19 cellular contexts compared by ENCODE assay signal in the genomic region with DNA sequence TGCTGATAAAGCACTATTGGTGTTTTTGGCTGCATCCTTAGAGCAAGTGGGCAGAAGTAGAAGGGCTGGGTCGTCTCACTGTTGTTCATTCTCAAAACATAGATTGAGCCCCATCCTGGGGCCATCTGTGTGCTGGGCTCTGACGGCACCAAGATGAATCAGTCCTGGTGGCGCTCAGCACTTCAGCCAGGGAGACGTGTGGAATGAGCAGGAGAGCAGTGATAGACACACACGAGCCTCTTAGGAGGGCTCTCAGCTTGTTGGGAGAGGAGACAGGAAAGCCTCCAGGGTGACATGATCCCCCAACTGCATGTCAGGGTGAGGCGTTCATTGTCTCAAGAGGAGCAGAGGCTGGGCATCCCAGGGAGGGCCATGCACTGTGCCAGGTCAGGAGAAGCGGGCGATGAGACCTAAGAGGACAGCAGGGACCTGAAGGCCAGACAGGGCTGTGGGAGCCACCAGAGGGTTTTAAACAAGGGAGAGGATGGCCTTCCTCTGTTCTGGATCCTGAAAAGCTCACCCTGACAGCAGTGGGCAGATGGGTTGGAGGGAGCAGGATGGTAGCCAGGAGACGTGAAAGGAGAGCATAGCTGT.
"Had no signal": no experiment of that assay in that cellular context is flagged by ENCODE, and none has a peak within 500 bp of the region (broad histone marks: within the 10 kb centered on the region; RNA-seq: fewer than 3 reads in every experiment).

No MANE protein-coding gene starts in this region.

- H3K9me3 ChIP-seq: prostate gland, right lobe of liver, testis had no signal

- H3K27ac ChIP-seq: prostate gland, right lobe of liver, testis had no signal

- H3K27me3 ChIP-seq: right lobe of liver, testis had no signal

- H3K4me3 Mint-ChIP-seq: activated CD4-positive, alpha-beta T cell treated with anti-CD3 and anti-CD28 coated beads, Interleukin-2, amount 10 ng/mL, durations not matched to agents 24 days and 14 days; activated CD8-positive, alpha-beta T cell treated with anti-CD3 and anti-CD28 coated beads, Interleukin-2, amount 10 ng/mL, durations not matched to agents 7 days and 5 days; memory B cell; natural killer cell; WTC11 had no signal

- H3K36me3 Mint-ChIP-seq: activated naive CD4-positive, alpha-beta T cell treated with anti-CD3 and anti-CD28 coated beads, Interleukin-2, amount 50 U/mL, for 72 hours; memory B cell; natural killer cell had no signal

- ATAC-seq: activated CD8-positive, alpha-beta T cell treated with anti-CD3 and anti-CD28 coated beads, Interleukin-2, amount 10 ng/mL, durations not matched to agents 7 days and 5 days; activated naive CD4-positive, alpha-beta T cell treated with anti-CD3 and anti-CD28 coated beads, Interleukin-2, amount 50 U/mL, for 72 hours; natural killer cell; right lobe of liver; stimulated activated naive CD8-positive, alpha-beta T cell treated with anti-CD3 and anti-CD28 coated beads, Interleukin-15, Interleukin-2, amounts not matched to agents 100 U/mL and 50 U/mL, for 24 hours; WTC11 had no signal

- H3K27ac Mint-ChIP-seq: activated CD4-positive, alpha-beta T cell treated with anti-CD3 and anti-CD28 coated beads, Interleukin-2, amount 10 ng/mL, durations not matched to agents 24 days and 14 days; activated CD8-positive, alpha-beta T cell treated with anti-CD3 and anti-CD28 coated beads, Interleukin-2, amount 10 ng/mL, durations not matched to agents 7 days and 5 days; memory B cell; natural killer cell had no signal

- H3K4me1 Mint-ChIP-seq: activated CD4-positive, alpha-beta T cell treated with anti-CD3 and anti-CD28 coated beads, Interleukin-2, amount 10 ng/mL, durations not matched to agents 24 days and 14 days; memory B cell; natural killer cell had no signal

- DNase-seq: activated CD4-positive, alpha-beta T cell treated with anti-CD3 and anti-CD28 coated beads, Interleukin-2, amount 10 ng/mL, durations not matched to agents 24 days and 14 days; activated CD8-positive, alpha-beta memory T cell treated with anti-CD3 and anti-CD28 coated beads, Interleukin-2, amount 50 U/mL, for 4 hours; activated CD8-positive, alpha-beta T cell treated with anti-CD3 and anti-CD28 coated beads, Interleukin-2, amount 10 ng/mL, durations not matched to agents 7 days and 5 days; activated gamma-delta T cell; activated T-cell treated with anti-CD3 and anti-CD28 coated beads, Interleukin-2, amount 50 U/mL, for 48 hours; amygdala; natural killer cell; occipital lobe; stimulated activated CD4-positive, alpha-beta T cell treated with anti-CD3 and anti-CD28 coated beads, Interleukin-4, amount 100 ng/mL, for 4 hours; stimulated activated CD8-positive, alpha-beta memory T cell treated with anti-CD3 and anti-CD28 coated beads, Interleukin-4, amount 100 ng/mL, for 48 hours; stimulated activated naive CD8-positive, alpha-beta T cell treated with anti-CD3 and anti-CD28 coated beads, Interleukin-15, Interleukin-2, amounts not matched to agents 100 U/mL and 50 U/mL, for 24 hours; SW 1271; testis had no signal

- H3K4me2 ChIP-seq: smooth muscle cell had no signal

- H3K27me3 Mint-ChIP-seq: activated CD4-positive, alpha-beta T cell treated with anti-CD3 and anti-CD28 coated beads, Interleukin-2, amount 10 ng/mL, durations not matched to agents 24 days and 14 days had no signal

- H3K9me3 Mint-ChIP-seq: activated CD4-positive, alpha-beta T cell treated with anti-CD3 and anti-CD28 coated beads, Interleukin-2, amount 10 ng/mL, durations not matched to agents 24 days and 14 days; activated naive CD4-positive, alpha-beta T cell treated with anti-CD3 and anti-CD28 coated beads, Interleukin-2, amount 50 U/mL, for 72 hours; memory B cell; natural killer cell; WTC11 had no signal

- H3K4me3 ChIP-seq: prostate gland, right lobe of liver, smooth muscle cell, testis had no signal

- H3K4me1 ChIP-seq: prostate gland had no signal
